ENCODE assay signal across 18 cellular contexts in the genomic region with DNA sequence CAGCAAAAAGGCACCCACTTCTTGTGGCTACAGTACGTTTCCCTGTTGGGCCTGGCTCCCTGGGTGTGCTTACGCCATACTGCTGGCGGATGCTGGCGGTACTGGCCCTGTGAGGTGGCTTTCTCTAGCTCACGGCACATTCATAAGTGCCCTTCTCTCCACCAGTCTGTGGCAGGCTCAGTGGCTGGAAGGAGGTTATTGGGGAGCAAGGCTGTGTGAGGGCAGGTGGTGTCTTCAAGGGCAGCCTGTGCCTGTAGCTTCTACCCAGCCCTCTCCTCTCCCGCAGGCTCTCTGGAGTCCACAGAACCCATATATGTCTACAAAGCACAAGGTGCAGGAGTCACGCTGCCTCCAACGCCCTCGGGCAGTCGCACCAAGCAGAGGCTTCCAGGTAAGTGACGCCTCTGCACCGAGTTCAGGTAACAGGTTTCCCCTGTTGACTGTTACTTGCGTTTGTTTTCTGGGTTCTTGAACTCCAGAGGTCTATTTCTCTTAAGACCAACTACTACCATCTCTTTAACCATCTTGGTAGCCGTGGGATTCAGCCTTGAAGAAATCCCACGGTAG. TPM values are rescaled to one million over a fixed set of nuclear protein-coding genes. Genes with fewer than 3 reads are reported as not detected.
DNase-seq lines count a peak whose midpoint lies in the region; ATAC-seq, FAIRE-seq and TF ChIP-seq lines count a peak whose summit lies in the region.
"Had no signal": no experiment of that assay in that cellular context is flagged by ENCODE, and none has a peak within 500 bp of the region (broad histone marks: within the 10 kb centered on the region; RNA-seq: fewer than 3 reads in every experiment).

No MANE protein-coding gene starts in this region.

- H3K9me2 ChIP-seq in MM.1S (replicated peaks; ENCODE audit: insufficient read depth, low read length), result no peaks in the 10 kb centered on the region

- DNase-seq in MM.1S (peak; percentile 3), GM12878 (ENCODE audit: low read depth, low spot score) (no peak), lower lobe of right lung (no peak), testis (no peak), osteoblast (ENCODE audit: insufficient read length, low spot score, missing footprints) (no peak)
- no peak for DNase-seq in stimulated activated effector memory CD8-positive, alpha-beta T cell treated with anti-CD3 and anti-CD28 coated beads, Interleukin-12 subunit alpha, Interleukin-12 subunit beta, amount 100 ng/mL, for 72 hours (ENCODE audit: low spot score in 2 of 2)
- DNase-seq: activated B cell treated with CpG ODN at 0.5 μM for 24 hours; activated CD8-positive, alpha-beta T cell treated with anti-CD3 and anti-CD28 coated beads for 36 hours; activated naive CD4-positive, alpha-beta T cell treated with anti-CD3 and anti-CD28 coated beads, Interleukin-2, amount 50 U/mL, for 16 hours; activated T-cell treated with anti-CD3 and anti-CD28 coated beads, Interleukin-2, amount 50 U/mL, for 1 hour; AML-193; esophagus squamous epithelium; KBM-7; NCI-H187 treated with DMSO at 0.1 percent for 48 hours; NCI-H2227 treated with DMSO at 0.1 percent for 48 hours; NCI-H774 had no signal

- H3K9me3 Mint-ChIP-seq in stimulated activated effector memory CD8-positive, alpha-beta T cell treated with anti-CD3 and anti-CD28 coated beads, Interleukin-12 subunit alpha, Interleukin-12 subunit beta, amount 100 ng/mL, for 72 hours, result no peaks in the 10 kb centered on the region
- H3K9me3 Mint-ChIP-seq: activated B cell treated with CpG ODN at 0.5 μM for 24 hours; activated CD8-positive, alpha-beta T cell treated with anti-CD3 and anti-CD28 coated beads for 36 hours; central memory CD8-positive, alpha-beta T cell had no signal

- in situ Hi-C loops in GM12878 (cut with MboI), result no loop called here

- WGBS in GM12878 (ENCODE audit: insufficient coverage, insufficient replicate concordance, low lambda C conversion rate, missing lambda C conversion rate), result 89% methylated on average over 15 of the region's 15 CpGs
- 85 to 86% methylated on average over 15 of the region's 15 CpGs for WGBS in testis, 2 donors

- intact Hi-C loops in GM12878 (cut with micrococcal nuclease; ENCODE audit: unreplicated experiment) (no loop called here), lower lobe of right lung (cut with DNase I) (no loop called here), testis (cut with DNase I; ENCODE audit: low total_unique reads) (no loop called here)

- no peak overlapping the region for H2AFZ ChIP-seq in MM.1S (ENCODE audit: low read length)
- no peak overlapping the region for H2AFZ ChIP-seq in GM12878 (ENCODE audit: control insufficient read depth, low read depth, low read length)
- H2AFZ ChIP-seq in osteoblast (ENCODE audit: low read length), result no peak overlapping the region

- SMC1A ChIA-PET in GM12878 (lab: Charles Lee; ENCODE audit: uncharacterized antibody, unreplicated experiment), result no interaction called here

- POLR2A ChIA-PET in GM12878 (lab: Charles Lee), result no interaction called here

- H3K4me3 ChIP-seq in MM.1S (ENCODE audit: low read length) (no peak overlapping the region), GM12878 (no peak overlapping the region), lower lobe of right lung (no peak overlapping the region), skin epidermis (no peak overlapping the region), testis (no peak overlapping the region), osteoblast (ENCODE audit: insufficient read depth, low read length) (no peak overlapping the region)
- H3K4me3 ChIP-seq: esophagus squamous epithelium had no signal

- TF ChIP-seq POLR2A in GM12878 (IDR thresholded peaks at IDR 0.05; ENCODE audit: low read depth, low read length) (peak; percentile 49), testis (IDR thresholded peaks at IDR 0.05) (no peak)

- ATAC-seq in GM12878 (no peak), lower lobe of right lung (peak in 1 of 2 donors; percentile 7)
- ATAC-seq in stimulated activated effector memory CD8-positive, alpha-beta T cell treated with anti-CD3 and anti-CD28 coated beads, Interleukin-12 subunit alpha, Interleukin-12 subunit beta, amount 100 ng/mL, for 72 hours, result no peak
- ATAC-seq: activated CD8-positive, alpha-beta T cell treated with anti-CD3 and anti-CD28 coated beads for 36 hours had no signal

- no peak overlapping the region for H3K4me3 Mint-ChIP-seq in stimulated activated effector memory CD8-positive, alpha-beta T cell treated with anti-CD3 and anti-CD28 coated beads, Interleukin-12 subunit alpha, Interleukin-12 subunit beta, amount 100 ng/mL, for 72 hours
- H3K4me3 Mint-ChIP-seq: activated B cell treated with CpG ODN at 0.5 μM for 24 hours; activated CD8-positive, alpha-beta T cell treated with anti-CD3 and anti-CD28 coated beads for 36 hours; central memory CD8-positive, alpha-beta T cell had no signal

- RAD21 ChIA-PET in GM12878 (lab: Charles Lee; ENCODE audit: unreplicated experiment), result no interaction called here

- H3K9me3 ChIP-seq in MM.1S (replicated peaks; ENCODE audit: insufficient read depth, low read length), result no peaks in the 10 kb centered on the region
- H3K9me3 ChIP-seq in GM12878 (replicated peaks; ENCODE audit: control insufficient read depth, insufficient read depth, low read length), result no peaks in the 10 kb centered on the region
- H3K9me3 ChIP-seq in lower lobe of right lung, result no peaks in the 10 kb centered on the region
- H3K9me3 ChIP-seq in testis, result no peaks in the 10 kb centered on the region
- no peaks in the 10 kb centered on the region for H3K9me3 ChIP-seq in osteoblast (ENCODE audit: low read depth, low read length)
- H3K9me3 ChIP-seq: esophagus squamous epithelium had no signal

- no TSS peak for BruUV-seq in GM12878 (replicated peaks; lab: Mats Ljungman, UMichigan)

- H3K27me3 ChIP-seq in MM.1S (replicated peaks; ENCODE audit: insufficient read depth, low read length) (no peaks in the 10 kb centered on the region), GM12878 (replicated peaks in 1 of 2; ENCODE audit: control insufficient read depth in 2 of 2, insufficient read depth in 2 of 2, low read length in 1 of 2) (no peaks in the 10 kb centered on the region), lower lobe of right lung (ENCODE audit: low read depth) (no peaks in the 10 kb centered on the region), testis (no peaks in the 10 kb centered on the region), osteoblast (ENCODE audit: insufficient read depth, low read length) (no peaks in the 10 kb centered on the region)
- H3K27me3 ChIP-seq: esophagus squamous epithelium had no signal

- no peak overlapping the region for H3K9ac ChIP-seq in MM.1S (ENCODE audit: low read length)
- H3K9ac ChIP-seq in GM12878 (ENCODE audit: control insufficient read depth, insufficient read depth, low read length), result no peak overlapping the region

- no peak overlapping the region for H3K27ac Mint-ChIP-seq in stimulated activated effector memory CD8-positive, alpha-beta T cell treated with anti-CD3 and anti-CD28 coated beads, Interleukin-12 subunit alpha, Interleukin-12 subunit beta, amount 100 ng/mL, for 72 hours
- H3K27ac Mint-ChIP-seq: activated B cell treated with CpG ODN at 0.5 μM for 24 hours; activated CD8-positive, alpha-beta T cell treated with anti-CD3 and anti-CD28 coated beads for 36 hours had no signal

- FAIRE-seq in GM12878 (lab: Jason Lieb, UNC), result no peak

- TF ChIP-seq CTCF in MM.1S (IDR thresholded peaks at IDR 0.05; ENCODE audit: low read length) (no peak), GM12878 (IDR thresholded peaks at IDR 0.05 in 2 of 3, conservative IDR thresholded peaks at IDR 0.05 in 1 of 3; ENCODE audit: control insufficient read depth in 2 of 3, extremely low read depth in 1 of 3, insufficient read depth in 1 of 3, low read depth in 3 of 3, low read length in 3 of 3) (no peak), lower lobe of right lung (IDR thresholded peaks at IDR 0.05) (no peak), testis (IDR thresholded peaks at IDR 0.05) (no peak), osteoblast (IDR thresholded peaks at IDR 0.05; ENCODE audit: extremely low read depth, low read depth, low read length) (no peak)

- peaks cover 4% of the 10 kb centered on the region; the same call in 1 of the 2 replicates for H3K36me3 ChIP-seq in MM.1S (replicated peaks; ENCODE audit: insufficient read depth, low read length)
- H3K36me3 ChIP-seq in GM12878 (ENCODE audit: control insufficient read depth in 2 of 2, insufficient read depth in 2 of 2, low read length in 1 of 2), result peaks cover 27 to 41% of the 10 kb centered on the region in 2 experiments
- peaks cover 100% of the 10 kb centered on the region for H3K36me3 ChIP-seq in lower lobe of right lung
- H3K36me3 ChIP-seq in testis (ENCODE audit: low read depth, missing control alignments), result no peaks in the 10 kb centered on the region
- peaks cover 96% of the 10 kb centered on the region for H3K36me3 ChIP-seq in osteoblast (ENCODE audit: insufficient read depth, low read length)

- H3K27ac ChIP-seq in MM.1S (ENCODE audit: low read length), result no peak overlapping the region
- no peak overlapping the region for H3K27ac ChIP-seq in GM12878 (ENCODE audit: control insufficient read depth, insufficient read depth)
- H3K27ac ChIP-seq in lower lobe of right lung, result peak overlapping the region; percentile 33
- H3K27ac ChIP-seq in skin epidermis, result peak overlapping the region in 13 of 21 experiments; percentile 6 to 68 (median 43)
- no peak overlapping the region for H3K27ac ChIP-seq in testis
- no peak overlapping the region for H3K27ac ChIP-seq in osteoblast (ENCODE audit: low read depth, low read length)

- no peak for TF ChIP-seq EP300 in GM12878 (IDR thresholded peaks at IDR 0.05; ENCODE audit: borderline replicate concordance in 1 of 2, control insufficient read depth in 1 of 2, low read depth in 2 of 2, low read length in 2 of 2)

- H3K4me1 ChIP-seq in MM.1S (ENCODE audit: low read length) (no peaks in the 10 kb centered on the region), GM12878 (ENCODE audit: control insufficient read depth, insufficient read depth, low read length) (no peaks in the 10 kb centered on the region), lower lobe of right lung (peaks cover 3% of the 10 kb centered on the region), testis (no peaks in the 10 kb centered on the region), osteoblast (ENCODE audit: insufficient read depth, low read length) (no peaks in the 10 kb centered on the region)
- H3K4me1 ChIP-seq: esophagus squamous epithelium had no signal

- H3F3A ChIP-seq in MM.1S (ENCODE audit: insufficient read depth, low read length), result no peaks in the 10 kb centered on the region

- no peaks in the 10 kb centered on the region for H4K20me1 ChIP-seq in MM.1S (ENCODE audit: insufficient read depth, low read length)
- H4K20me1 ChIP-seq in GM12878 (ENCODE audit: control insufficient read depth, insufficient read depth), result no peaks in the 10 kb centered on the region
- peaks cover 4% of the 10 kb centered on the region for H4K20me1 ChIP-seq in osteoblast (ENCODE audit: insufficient read depth, low read length)

- no peak for TF ChIP-seq RAD21 in GM12878 (IDR thresholded peaks at IDR 0.05; ENCODE audit: insufficient read depth, low read depth, low read length)

- H3K4me2 ChIP-seq in MM.1S (ENCODE audit: low read depth, low read length) (no peak overlapping the region), GM12878 (ENCODE audit: control insufficient read depth, insufficient read depth) (no peak overlapping the region), osteoblast (ENCODE audit: insufficient read depth, low read length) (no peak overlapping the region)

- peaks cover 19% of the 10 kb centered on the region for H3K4me1 Mint-ChIP-seq in stimulated activated effector memory CD8-positive, alpha-beta T cell treated with anti-CD3 and anti-CD28 coated beads, Interleukin-12 subunit alpha, Interleukin-12 subunit beta, amount 100 ng/mL, for 72 hours
- H3K4me1 Mint-ChIP-seq: activated B cell treated with CpG ODN at 0.5 μM for 24 hours had no signal

- peaks cover 98% of the 10 kb centered on the region for H3K36me3 Mint-ChIP-seq in stimulated activated effector memory CD8-positive, alpha-beta T cell treated with anti-CD3 and anti-CD28 coated beads, Interleukin-12 subunit alpha, Interleukin-12 subunit beta, amount 100 ng/mL, for 72 hours

- H3K79me2 ChIP-seq in MM.1S (ENCODE audit: low read length) (no peaks in the 10 kb centered on the region), GM12878 (ENCODE audit: control insufficient read depth, insufficient read depth, low read length) (no peaks in the 10 kb centered on the region), osteoblast (ENCODE audit: insufficient read depth, low read length) (no peaks in the 10 kb centered on the region)

- CTCF ChIA-PET in GM12878 (lab: Yijun Ruan, JAX), result no interaction called here

RNA-seq across cellular contexts. Expression of gene NTAN1, which starts 20.6 kb away (rescaled TPM):
- 15.5 and 19.0 TPM in 2 replicates for total RNA-seq in GM12878 (2013; cell fraction: nucleolus; rRNA removed)
- 29.8 and 35.4 TPM in 2 replicates for total RNA-seq in GM12878 (2014; rRNA removed)
- 39.2 and 42.5 TPM in 2 replicates for total RNA-seq in GM12878 (2014; rRNA removed; fragmentation: Illumina TruSeq; extraction: Trizol)
- 28.6 and 30.3 TPM in 2 replicates for total RNA-seq in GM12878 (2021)
- 37.7 TPM for polyA plus RNA-seq in GM12878 (2011; ENCODE audit: low read depth)
- 86.8 and 115 TPM in 2 replicates for polyA plus RNA-seq in GM12878 (2011; rRNA removed)
- polyA plus RNA-seq in GM12878 (2011; cell fraction: cytosol; rRNA removed), result 56.8 and 58.3 TPM in 2 replicates
- polyA plus RNA-seq in GM12878 (2011; cell fraction: nucleus; rRNA removed), result 32.9 and 46.7 TPM in 2 replicates
- polyA plus RNA-seq in GM12878 (2012), result 32.4 and 43.3 TPM in 2 replicates
- polyA plus RNA-seq in GM12878 (2014; fragmentation: Illumina TruSeq; extraction: Trizol), result 51.5 and 69.9 TPM in 2 replicates
- polyA plus RNA-seq in GM12878 (2014; fragmentation: Nextera tagmentation; extraction: Ambion mirVana), result 10 to 100 TPM; 12.7 to 17.7 TPM
- 43.7 and 50.0 TPM in 2 replicates for polyA plus RNA-seq in GM12878 (2014; rRNA removed)
- polyA plus RNA-seq in GM12878 (2016; fragmentation: Nextera tagmentation; extraction: Ambion mirVana), result 10 to 100 TPM; 50.6 to 55.8 TPM
- polyA minus RNA-seq in GM12878 (2011; rRNA and poly(A)+ RNA removed), result 57.1 and 65.8 TPM in 2 replicates
- 18.3 and 32.1 TPM in 2 replicates for polyA minus RNA-seq in GM12878 (2011; cell fraction: cytosol; rRNA and poly(A)+ RNA removed)
- 10.5 and 22.0 TPM in 2 replicates for polyA minus RNA-seq in GM12878 (2011; cell fraction: nucleus; rRNA and poly(A)+ RNA removed)
- 40.7 TPM for total RNA-seq in lower lobe of right lung
- total RNA-seq in testis, result 10 to 100 TPM; 46.1 to 52.8 TPM
- polyA plus RNA-seq in testis (ENCODE audit: insufficient read depth, low read depth, low replicate concordance), result 65.9 TPM
- total RNA-seq in osteoblast, result 59.7 and 75.7 TPM in 2 replicates

RNA-seq across cellular contexts. Expression of gene RRN3, which starts 58.8 kb away (rescaled TPM):
- total RNA-seq in GM12878 (2013; cell fraction: nucleolus; rRNA removed), result 51.7 and 57.2 TPM in 2 replicates
- total RNA-seq in GM12878 (2014; rRNA removed) (31.9 and 39.0 TPM in 2 replicates), GM12878 (2014; rRNA removed; fragmentation: Illumina TruSeq; extraction: Trizol) (36.8 and 37.1 TPM in 2 replicates), GM12878 (2021) (27.5 and 29.4 TPM in 2 replicates), lower lobe of right lung (23.0 TPM), testis (10 to 100 TPM; 44.3 to 50.1 TPM), osteoblast (23.0 and 29.3 TPM in 2 replicates)
- 20.0 TPM for polyA plus RNA-seq in GM12878 (2011; ENCODE audit: low read depth)
- polyA plus RNA-seq in GM12878 (2011; rRNA removed) (55.5 and 78.5 TPM in 2 replicates), GM12878 (2014; fragmentation: Illumina TruSeq; extraction: Trizol) (34.5 and 39.9 TPM in 2 replicates), GM12878 (2014; fragmentation: Nextera tagmentation; extraction: Ambion mirVana) (10 to 100 TPM; 21.9 to 24.3 TPM), GM12878 (2014; rRNA removed) (28.0 and 30.9 TPM in 2 replicates), GM12878 (2016; fragmentation: Nextera tagmentation; extraction: Ambion mirVana) (10 to 100 TPM; 39.2 to 41.3 TPM), testis (ENCODE audit: insufficient read depth, low read depth, low replicate concordance) (31.0 TPM)
- polyA plus RNA-seq in GM12878 (2011; cell fraction: cytosol; rRNA removed), result 24.6 and 27.4 TPM in 2 replicates
- polyA plus RNA-seq in GM12878 (2011; cell fraction: nucleus; rRNA removed), result 22.2 and 27.3 TPM in 2 replicates
- 19.2 and 21.0 TPM in 2 replicates for polyA plus RNA-seq in GM12878 (2012)
- 45.0 and 63.0 TPM in 2 replicates for polyA minus RNA-seq in GM12878 (2011; rRNA and poly(A)+ RNA removed)
- 13.9 and 20.7 TPM in 2 replicates for polyA minus RNA-seq in GM12878 (2011; cell fraction: cytosol; rRNA and poly(A)+ RNA removed)
- 8.1 and 10.9 TPM in 2 replicates for polyA minus RNA-seq in GM12878 (2011; cell fraction: nucleus; rRNA and poly(A)+ RNA removed)

Comparison
In these comparisons a context has a peak if more than half of its experiments do, and no peak if none do; other contexts are left out.
1. H3K27ac ChIP-seq: peak in lower lobe of right lung (single experiment) and skin epidermis (13 of 21); none in MM.1S (single experiment), GM12878 (single experiment), testis (0 of 2) and osteoblast (single experiment).